In genomic region chr10:5665380-5666323, GRCh38 we compare ENCODE assay signal across 8 cellular contexts. TPM values are rescaled to one million over a fixed set of nuclear protein-coding genes. Genes with fewer than 3 reads are reported as not detected.
DNase-seq lines count a peak whose midpoint lies in the region; ATAC-seq and TF ChIP-seq lines count a peak whose summit lies in the region.

No MANE protein-coding gene starts in this region.

- no peaks in the 10 kb centered on the region for H3K9me3 ChIP-seq in HAP-1
- H3K9me3 ChIP-seq in PC-3 (ENCODE audit: low read length), result no peaks in the 10 kb centered on the region
- no peaks in the 10 kb centered on the region for H3K9me3 ChIP-seq in thymus (ENCODE audit: control insufficient read depth)

- H3K79me2 ChIP-seq in PC-3 (ENCODE audit: low read length), result peaks cover 12% of the 10 kb centered on the region

- BruUV-seq in PC-3 (replicated peaks; lab: Mats Ljungman, UMichigan), result TSS peak; percentile 53

- H3K36me3 ChIP-seq in HAP-1 (replicated peaks), result no peaks in the 10 kb centered on the region
- H3K36me3 ChIP-seq in PC-3 (ENCODE audit: low read depth, low read length), result no peaks in the 10 kb centered on the region
- no peaks in the 10 kb centered on the region for H3K36me3 ChIP-seq in thymus (ENCODE audit: control insufficient read depth, insufficient read depth)

- DNase-seq in Caki2 (ENCODE audit: low read depth) (peak; percentile 31), HAP-1 (ENCODE audit: low spot score in 2 of 2) (peak in 1 of 2 experiments; percentile 40), PC-3 (no peak), choroid plexus epithelial cell (ENCODE audit: low read depth) (no peak), lung microvascular endothelial cell (ENCODE audit: low read depth in 2 of 2) (peak; percentile 24 to 29), OCI-M2 (lab: John Stamatoyannopoulos, UW; ENCODE audit: unreplicated experiment) (no peak)

- H3K9ac ChIP-seq in PC-3 (ENCODE audit: low read length), result peak overlapping the region; percentile 74

- H3K27ac ChIP-seq in PC-3 (ENCODE audit: low read length), result no peak overlapping the region
- H3K27ac ChIP-seq in thymus (ENCODE audit: low read depth), result peak overlapping the region; percentile 60

- peak; percentile 48 for ATAC-seq in PC-3
- no peak for ATAC-seq in HG03025 (IDR thresholded peaks at IDR 0.05; ENCODE audit: low FRiP score, unreplicated experiment)

- H3K4me1 ChIP-seq in HAP-1, result peaks cover 22% of the 10 kb centered on the region
- H3K4me1 ChIP-seq in PC-3 (ENCODE audit: insufficient read depth, low read length), result peaks cover 20% of the 10 kb centered on the region
- H3K4me1 ChIP-seq in thymus (ENCODE audit: control insufficient read depth, insufficient read depth, low read length), result peaks cover 7% of the 10 kb centered on the region

- in situ Hi-C loops in Caki2 (cut with HindIII; ENCODE audit: low pct_unique_long_range_greater_than_20kb, low sequenced_read_pairs), result no loop called here
- in situ Hi-C loops in HAP-1 (cut with MboI; ENCODE audit: low sequenced_read_pairs), result no loop called here

- H3K4me3 ChIP-seq in HAP-1 (peak overlapping the region; percentile 72), PC-3 (ENCODE audit: low read length) (peak overlapping the region; percentile 80), choroid plexus epithelial cell (ENCODE audit: low read depth, low read length) (peak overlapping the region; percentile 85), thymus (ENCODE audit: low read length) (peak overlapping the region; percentile 79)

- peak overlapping the region; percentile 64 for H2AFZ ChIP-seq in PC-3 (ENCODE audit: low read length)

- no peaks in the 10 kb centered on the region for H4K20me1 ChIP-seq in PC-3 (ENCODE audit: low read length)

- no peak for TF ChIP-seq CTCF in PC-3 (conservative IDR thresholded peaks at IDR 0.05; ENCODE audit: low read depth, low read length)
- TF ChIP-seq CTCF in choroid plexus epithelial cell (conservative IDR thresholded peaks at IDR 0.05; ENCODE audit: low read depth, low read length), result no peak

- H3K9me2 ChIP-seq in PC-3 (replicated peaks; ENCODE audit: low read length), result no peaks in the 10 kb centered on the region

- no peaks in the 10 kb centered on the region for H3F3A ChIP-seq in PC-3 (ENCODE audit: low read length, unreplicated experiment)

- POLR2A ChIA-PET in PC-3 (lab: Charles Lee; ENCODE audit: unreplicated experiment), result no interaction called here

- peak overlapping the region; percentile 90 for H3K4me2 ChIP-seq in PC-3 (ENCODE audit: low read length)

- H3K27me3 ChIP-seq in HAP-1 (ENCODE audit: low read depth) (no peaks in the 10 kb centered on the region), PC-3 (ENCODE audit: low read length) (no peaks in the 10 kb centered on the region), thymus (ENCODE audit: control insufficient read depth, insufficient read depth) (no peaks in the 10 kb centered on the region)

- CTCF ChIA-PET in PC-3 (lab: Charles Lee), result no interaction called here

- 7% methylated on average over 43 of the region's 43 CpGs for WGBS in thymus

- intact Hi-C loops in PC-3 (cut with micrococcal nuclease), result no loop called here

RNA-seq across cellular contexts. Expression of gene ASB13, which starts 0.7 kb away (rescaled TPM):
- 21.4 and 28.8 TPM in 2 replicates for total RNA-seq in Caki2 (2014; rRNA removed; shearing (Covaris generic); ENCODE audit: low replicate concordance)
- total RNA-seq in PC-3 (2014; rRNA removed), result 5.4 and 6.6 TPM in 2 replicates
- 12.9 and 18.5 TPM in 2 replicates for total RNA-seq in lung microvascular endothelial cell
- 13.7 TPM for polyA plus RNA-seq in thymus

RNA-seq across cellular contexts. Expression of gene TASOR2, which starts 19.0 kb away (rescaled TPM):
- total RNA-seq in Caki2 (2014; rRNA removed; shearing (Covaris generic); ENCODE audit: low replicate concordance), result 17.3 and 24.5 TPM in 2 replicates
- total RNA-seq in PC-3 (2014; rRNA removed), result 47.3 and 52.9 TPM in 2 replicates
- total RNA-seq in lung microvascular endothelial cell, result 34.9 and 53.6 TPM in 2 replicates
- 19.2 TPM for polyA plus RNA-seq in thymus

Comparison
In these comparisons a context has a peak if more than half of its experiments do, and no peak if none do; other contexts are left out.
1. DNase-seq: peak in Caki2 (single experiment) and lung microvascular endothelial cell (2 of 2); none in PC-3 (single experiment), choroid plexus epithelial cell (single experiment) and OCI-M2 (single experiment).
2. Peak in every context shown above with its lines, with median percentiles within 50 percentile points of each other: H3K4me3 ChIP-seq.